ENCODE assay signal across 21 cellular contexts in genomic region chr14:33734387-33734786, GRCh38.
DNase-seq lines count a peak whose midpoint lies in the region; ATAC-seq and TF ChIP-seq lines count a peak whose summit lies in the region.
"Had no signal": no experiment of that assay in that cellular context is flagged by ENCODE, and none has a peak within 500 bp of the region (broad histone marks: within the 10 kb centered on the region; RNA-seq: fewer than 3 reads in every experiment).

No MANE protein-coding gene starts in this region.

- peaks cover 4% of the 10 kb centered on the region for H3K4me1 ChIP-seq in Loucy (ENCODE audit: insufficient read depth, low read length, poor library complexity, severe bottlenecking)
- H3K4me1 ChIP-seq in neuronal stem cell (ENCODE audit: control insufficient read depth in 2 of 2, insufficient read depth in 1 of 2, low read depth in 1 of 2, low read length in 2 of 2) = peaks cover 0 to 3% of the 10 kb centered on the region in 2 donors
- H3K4me1 ChIP-seq: BE2C had no signal

- peak overlapping the region; percentile 59 for H3K27ac Mint-ChIP-seq in activated naive CD8-positive, alpha-beta T cell treated with anti-CD3 and anti-CD28 coated beads for 36 hours
- no peak overlapping the region for H3K27ac Mint-ChIP-seq in activated CD4-positive, alpha-beta memory T cell treated with anti-CD3 and anti-CD28 coated beads, Interleukin-2, amount 10 ng/mL, durations not matched to agents 7 days and 5 days

- H4K91ac ChIP-seq in neuronal stem cell (ENCODE audit: low read depth, low read length, poor library complexity) = no peak overlapping the region

- no peak overlapping the region for H3K4me3 Mint-ChIP-seq in activated T-cell treated with anti-CD3 and anti-CD28 coated beads, Interleukin-2, amount 50 U/mL, for 4 hours
- H3K4me3 Mint-ChIP-seq in activated naive CD8-positive, alpha-beta T cell treated with anti-CD3 and anti-CD28 coated beads for 36 hours = no peak overlapping the region
- H3K4me3 Mint-ChIP-seq in activated CD4-positive, alpha-beta memory T cell treated with anti-CD3 and anti-CD28 coated beads, Interleukin-2, amount 10 ng/mL, durations not matched to agents 7 days and 5 days = no peak overlapping the region
- H3K4me3 Mint-ChIP-seq: CD8-positive, alpha-beta memory T cell had no signal

- no CpG with 5 or more reads among the region's 3 CpGs for WGBS in neuronal stem cell (ENCODE audit: extremely low coverage in 2 of 2, insufficient read length in 2 of 2, insufficient replicate concordance in 1 of 2), 2 donors

- POLR2A ChIA-PET in activated CD4-positive, alpha-beta memory T cell treated with anti-CD3 and anti-CD28 coated beads, Interleukin-2, amount 10 ng/mL, durations not matched to agents 7 days and 5 days (lab: Charles Lee) = no interaction called here

- no peak for TF ChIP-seq CTCF in Loucy (conservative IDR thresholded peaks at IDR 0.05; ENCODE audit: low read length)

- peak overlapping the region; percentile 20 for H3K4me3 ChIP-seq in Loucy (ENCODE audit: low read length, poor library complexity, severe bottlenecking)
- H3K4me3 ChIP-seq in neuronal stem cell (ENCODE audit: low read length in 2 of 2) = no peak overlapping the region

- H3K4me1 Mint-ChIP-seq in activated T-cell treated with anti-CD3 and anti-CD28 coated beads, Interleukin-2, amount 50 U/mL, for 4 hours (ENCODE audit: low read depth) = peaks cover 3% of the 10 kb centered on the region
- H3K4me1 Mint-ChIP-seq in activated naive CD8-positive, alpha-beta T cell treated with anti-CD3 and anti-CD28 coated beads for 36 hours = peaks cover 5% of the 10 kb centered on the region
- H3K4me1 Mint-ChIP-seq in activated CD4-positive, alpha-beta memory T cell treated with anti-CD3 and anti-CD28 coated beads, Interleukin-2, amount 10 ng/mL, durations not matched to agents 7 days and 5 days = no peaks in the 10 kb centered on the region

- H3K36me3 ChIP-seq in Loucy (ENCODE audit: insufficient read depth, low read length) (no peaks in the 10 kb centered on the region), neuronal stem cell (replicated peaks in 1 of 2; ENCODE audit: control insufficient read depth in 2 of 2, insufficient read depth in 2 of 2, low read length in 2 of 2) (peaks cover 0 to 49% of the 10 kb centered on the region in 2 donors)
- H3K36me3 ChIP-seq: BE2C had no signal

- H2BK120ac ChIP-seq in neuronal stem cell (ENCODE audit: low read depth, low read length) = no peak overlapping the region

- in situ Hi-C loops in G401 (cut with HindIII; ENCODE audit: low sequenced_read_pairs) = no loop called here

- no peak overlapping the region for H3K27ac ChIP-seq in neuronal stem cell (replicated peaks; ENCODE audit: low read length)

- no peaks in the 10 kb centered on the region for H3K79me2 ChIP-seq in Loucy (ENCODE audit: insufficient read depth, low read length)

- no peak overlapping the region for H3K4ac ChIP-seq in neuronal stem cell (ENCODE audit: low read length)

- H3K18ac ChIP-seq in neuronal stem cell (ENCODE audit: low read length) = no peak overlapping the region

- no peak overlapping the region for H3K23ac ChIP-seq in neuronal stem cell (ENCODE audit: low read depth, low read length, poor library complexity)

- no peak for DNase-seq in activated T-cell treated with anti-CD3 and anti-CD28 coated beads, Interleukin-2, amount 50 U/mL, for 4 hours
- no peak for DNase-seq in activated T-cell treated with anti-CD3 and anti-CD28 coated beads, Interleukin-2, amount 50 U/mL, for 1 hour
- no peak for DNase-seq in activated naive CD8-positive, alpha-beta T cell treated with anti-CD3 and anti-CD28 coated beads for 36 hours
- DNase-seq in neuronal stem cell (ENCODE audit: low spot score) (no peak), G401 (ENCODE audit: low spot score) (no peak)
- no peak for DNase-seq in activated CD4-positive, alpha-beta memory T cell treated with anti-CD3 and anti-CD28 coated beads, Interleukin-2, amount 10 ng/mL, durations not matched to agents 7 days and 5 days
- no peak for DNase-seq in stimulated activated CD4-positive, alpha-beta T cell treated with anti-CD3 and anti-CD28 coated beads, Interleukin-12 subunit alpha, Interleukin-12 subunit beta, amount 100 ng/mL, for 4 hours
- DNase-seq: BE2C; CD8-positive, alpha-beta memory T cell; DMS53; EL; GOT3; KBM-7; MV-4-11; NCI-H2227 treated with DMSO at 0.1 percent for 48 hours; NCI-H510A treated with DMSO at 0.1 percent for 48 hours; NCI-H774; OCI-M1; SHP77 had no signal

- no peak overlapping the region for H3K14ac ChIP-seq in neuronal stem cell (ENCODE audit: low read length)

- no peaks in the 10 kb centered on the region for H3F3A ChIP-seq in Loucy (ENCODE audit: low read depth)

- no peak overlapping the region for H2BK12ac ChIP-seq in neuronal stem cell (ENCODE audit: low read length)

- H2AFZ ChIP-seq in Loucy (ENCODE audit: low read length) (no peak overlapping the region), neuronal stem cell (ENCODE audit: low read length) (no peak overlapping the region)

- H3K27me3 Mint-ChIP-seq in activated T-cell treated with anti-CD3 and anti-CD28 coated beads, Interleukin-2, amount 50 U/mL, for 4 hours (ENCODE audit: low read depth) = peaks cover 4% of the 10 kb centered on the region
- H3K27me3 Mint-ChIP-seq in activated naive CD8-positive, alpha-beta T cell treated with anti-CD3 and anti-CD28 coated beads for 36 hours = peaks cover 7% of the 10 kb centered on the region
- no peaks in the 10 kb centered on the region for H3K27me3 Mint-ChIP-seq in activated CD4-positive, alpha-beta memory T cell treated with anti-CD3 and anti-CD28 coated beads, Interleukin-2, amount 10 ng/mL, durations not matched to agents 7 days and 5 days

- H3K79me1 ChIP-seq in neuronal stem cell (ENCODE audit: low read depth, low read length) = no peaks in the 10 kb centered on the region

- no peaks in the 10 kb centered on the region for H4K20me1 ChIP-seq in Loucy (ENCODE audit: insufficient read depth, low read length, poor library complexity, severe bottlenecking)

- H2AK5ac ChIP-seq in neuronal stem cell (ENCODE audit: low read depth, low read length) = no peak overlapping the region

- CTCF ChIA-PET in activated CD4-positive, alpha-beta memory T cell treated with anti-CD3 and anti-CD28 coated beads, Interleukin-2, amount 10 ng/mL, durations not matched to agents 7 days and 5 days (lab: Charles Lee) = no interaction called here

- H3K36me3 Mint-ChIP-seq in activated T-cell treated with anti-CD3 and anti-CD28 coated beads, Interleukin-2, amount 50 U/mL, for 4 hours (ENCODE audit: insufficient read depth) = no peaks in the 10 kb centered on the region
- H3K36me3 Mint-ChIP-seq in activated naive CD8-positive, alpha-beta T cell treated with anti-CD3 and anti-CD28 coated beads for 36 hours = no peaks in the 10 kb centered on the region
- no peaks in the 10 kb centered on the region for H3K36me3 Mint-ChIP-seq in activated CD4-positive, alpha-beta memory T cell treated with anti-CD3 and anti-CD28 coated beads, Interleukin-2, amount 10 ng/mL, durations not matched to agents 7 days and 5 days (ENCODE audit: low read depth)

- H3K9me2 ChIP-seq in Loucy (replicated peaks; ENCODE audit: low read depth, low read length) = no peaks in the 10 kb centered on the region

- peak; percentile 36 to 64 for ATAC-seq in activated T-cell treated with anti-CD3 and anti-CD28 coated beads, Interleukin-2, amount 50 U/mL, for 4 hours
- ATAC-seq: HepG2 had no signal

- no peaks in the 10 kb centered on the region for H3K9me3 Mint-ChIP-seq in activated T-cell treated with anti-CD3 and anti-CD28 coated beads, Interleukin-2, amount 50 U/mL, for 4 hours
- H3K9me3 Mint-ChIP-seq in activated naive CD8-positive, alpha-beta T cell treated with anti-CD3 and anti-CD28 coated beads for 36 hours = peaks cover 7% of the 10 kb centered on the region
- H3K9me3 Mint-ChIP-seq in activated CD4-positive, alpha-beta memory T cell treated with anti-CD3 and anti-CD28 coated beads, Interleukin-2, amount 10 ng/mL, durations not matched to agents 7 days and 5 days = no peaks in the 10 kb centered on the region

- peak overlapping the region; percentile 52 for H4K8ac ChIP-seq in neuronal stem cell (ENCODE audit: low read depth, low read length)

- H3K9ac ChIP-seq in Loucy (ENCODE audit: low read depth, low read length, poor library complexity, severe bottlenecking) = no peak overlapping the region
- no peak overlapping the region for H3K9ac ChIP-seq in neuronal stem cell (ENCODE audit: low read depth, low read length, poor library complexity)

- H2BK15ac ChIP-seq in neuronal stem cell (ENCODE audit: low read length) = no peak overlapping the region

- H3K4me2 ChIP-seq in Loucy (ENCODE audit: low read depth, low read length, poor library complexity, severe bottlenecking) = peak overlapping the region; percentile 54
- H3K4me2 ChIP-seq in neuronal stem cell (ENCODE audit: insufficient read depth, low read length, poor library complexity, severe bottlenecking) = no peak overlapping the region

- no peaks in the 10 kb centered on the region for H3K27me3 ChIP-seq in Loucy (ENCODE audit: insufficient read depth, low read length, poor library complexity, severe bottlenecking)
- H3K27me3 ChIP-seq in neuronal stem cell (ENCODE audit: control insufficient read depth in 3 of 3, insufficient read depth in 3 of 3, low read depth in 1 of 3, low read length in 3 of 3) = no peaks in the 10 kb centered on the region
- H3K27me3 ChIP-seq: BE2C had no signal

- H2BK5ac ChIP-seq in neuronal stem cell (ENCODE audit: low read length) = no peak overlapping the region

- H3K9me3 ChIP-seq in Loucy (ENCODE audit: insufficient read depth, low read depth, low read length) = no peaks in the 10 kb centered on the region
- peaks cover 0 to 2% of the 10 kb centered on the region in 2 donors for H3K9me3 ChIP-seq in neuronal stem cell (replicated peaks in 1 of 2; ENCODE audit: control insufficient read depth in 2 of 2, insufficient read depth in 1 of 2, low read depth in 1 of 2, low read length in 2 of 2)
- H3K9me3 ChIP-seq: BE2C had no signal
